ENCODE assay signal across 2 cellular contexts in genomic region chr3:42691861-42692666, GRCh38.
TF ChIP-seq lines count a peak whose summit lies in the region.

No MANE protein-coding gene starts in this region.

TF ChIP-seq in GM12891, 5 proteins besides CTCF, POLR2A, EP300 and RAD21:
- TF ChIP-seq PAX5 (IDR thresholded peaks at IDR 0.05; ENCODE audit: insufficient read depth, low read length, severe bottlenecking): no peak
- TF ChIP-seq SPI1 (IDR thresholded peaks at IDR 0.05; ENCODE audit: low read depth, low read length): no peak
- no peak for TF ChIP-seq POLR2AphosphoS5 (IDR thresholded peaks at IDR 0.05; ENCODE audit: low read depth, low read length)
- no peak for TF ChIP-seq TAF1 (IDR thresholded peaks at IDR 0.05; ENCODE audit: low read depth, low read length)
- no peak for TF ChIP-seq POU2F2 (IDR thresholded peaks at IDR 0.05; ENCODE audit: low read depth, low read length)

TF ChIP-seq in K562, 482 proteins besides CTCF, POLR2A, EP300 and RAD21:
- TF ChIP-seq POLR2AphosphoS5 (IDR thresholded peaks at IDR 0.05; ENCODE audit: control insufficient read depth, insufficient read depth, low read depth, low read length) (no peak), SPI1 (IDR thresholded peaks at IDR 0.05; ENCODE audit: borderline replicate concordance, low read depth, low read length) (peak; percentile 25; the same call in 1 of the 2 replicates)
